In genomic region chr4:26157541-26157940, GRCh38 we compare ENCODE assay signal across 16 cellular contexts.
DNase-seq lines count a peak whose midpoint lies in the region; ATAC-seq and TF ChIP-seq lines count a peak whose summit lies in the region.
"Had no signal": no experiment of that assay in that cellular context is flagged by ENCODE, and none has a peak within 500 bp of the region (broad histone marks: within the 10 kb centered on the region; RNA-seq: fewer than 3 reads in every experiment).

No MANE protein-coding gene starts in this region.

- H3K4me1 ChIP-seq in upper lobe of left lung: no peaks in the 10 kb centered on the region
- H3K4me1 ChIP-seq: BLaER1 had no signal

- no peak overlapping the region for H3K27ac Mint-ChIP-seq in stimulated activated naive CD8-positive, alpha-beta T cell treated with anti-CD3 and anti-CD28 coated beads, Interleukin-15, amount 100 ng/mL, for 72 hours
- peak overlapping the region; percentile 78 for H3K27ac Mint-ChIP-seq in activated T-helper 17 cell treated with anti-CD3 and anti-CD28 coated beads, Interleukin-2, amount 50 U/mL, for 72 hours
- H3K27ac Mint-ChIP-seq: CD8-positive, alpha-beta T cell; HFFc6 had no signal

- no peak for DNase-seq in stimulated activated naive CD8-positive, alpha-beta T cell treated with anti-CD3 and anti-CD28 coated beads, Interleukin-15, Interleukin-2, amounts not matched to agents 100 U/mL and 50 U/mL, for 24 hours
- no peak for DNase-seq in stimulated activated naive CD8-positive, alpha-beta T cell treated with anti-CD3 and anti-CD28 coated beads, Interleukin-15, amount 100 ng/mL, for 72 hours
- DNase-seq in fibroblast of peridontal ligament (ENCODE audit: extremely low read depth) (peak; percentile 40), NCI-H510A treated with DMSO at 0.1 percent for 48 hours (lab: John Stamatoyannopoulos, UW) (no peak), upper lobe of left lung (no peak)
- DNase-seq: CD8-positive, alpha-beta T cell; DMS79 treated with DMSO at 0.1 percent for 48 hours; GDM1; HFFc6; MG63; NCI-H1930; NCI-H69; SHP77 had no signal

- H3K9me3 Mint-ChIP-seq in stimulated activated naive CD8-positive, alpha-beta T cell treated with anti-CD3 and anti-CD28 coated beads, Interleukin-15, amount 100 ng/mL, for 72 hours: peaks cover 17 to 20% of the 10 kb centered on the region in 2 donors
- H3K9me3 Mint-ChIP-seq in activated T-helper 17 cell treated with anti-CD3 and anti-CD28 coated beads, Interleukin-2, amount 50 U/mL, for 72 hours: peaks cover 5% of the 10 kb centered on the region
- H3K9me3 Mint-ChIP-seq: CD8-positive, alpha-beta T cell; HFFc6 had no signal

- H3K4me1 Mint-ChIP-seq in stimulated activated naive CD8-positive, alpha-beta T cell treated with anti-CD3 and anti-CD28 coated beads, Interleukin-15, amount 100 ng/mL, for 72 hours: peaks cover 20% of the 10 kb centered on the region
- H3K4me1 Mint-ChIP-seq in activated T-helper 17 cell treated with anti-CD3 and anti-CD28 coated beads, Interleukin-2, amount 50 U/mL, for 72 hours: peaks cover 11% of the 10 kb centered on the region

- H3K36me3 ChIP-seq in upper lobe of left lung: no peaks in the 10 kb centered on the region
- H3K36me3 ChIP-seq: BLaER1, MG63 had no signal

- peaks cover 16% of the 10 kb centered on the region for H3K27me3 Mint-ChIP-seq in stimulated activated naive CD8-positive, alpha-beta T cell treated with anti-CD3 and anti-CD28 coated beads, Interleukin-15, amount 100 ng/mL, for 72 hours
- no peaks in the 10 kb centered on the region for H3K27me3 Mint-ChIP-seq in activated T-helper 17 cell treated with anti-CD3 and anti-CD28 coated beads, Interleukin-2, amount 50 U/mL, for 72 hours

- TF ChIP-seq EP300 in upper lobe of left lung (IDR thresholded peaks at IDR 0.05): no peak

- H3K27ac ChIP-seq in upper lobe of left lung: no peak overlapping the region
- H3K27ac ChIP-seq: BLaER1 had no signal

- no peaks in the 10 kb centered on the region for H3K36me3 Mint-ChIP-seq in activated T-helper 17 cell treated with anti-CD3 and anti-CD28 coated beads, Interleukin-2, amount 50 U/mL, for 72 hours (ENCODE audit: low read depth)
- H3K36me3 Mint-ChIP-seq: CD8-positive, alpha-beta T cell had no signal

- no peak overlapping the region for H3K4me3 ChIP-seq in upper lobe of left lung
- H3K4me3 ChIP-seq: BLaER1, MG63 had no signal

- no peaks in the 10 kb centered on the region for H3K9me3 ChIP-seq in upper lobe of left lung
- H3K9me3 ChIP-seq: BLaER1, MG63 had no signal

- H3K27me3 ChIP-seq in upper lobe of left lung: no peaks in the 10 kb centered on the region
- H3K27me3 ChIP-seq: BLaER1, MG63 had no signal

- H3K4me3 Mint-ChIP-seq in stimulated activated naive CD8-positive, alpha-beta T cell treated with anti-CD3 and anti-CD28 coated beads, Interleukin-15, amount 100 ng/mL, for 72 hours: no peak overlapping the region
- H3K4me3 Mint-ChIP-seq in activated T-helper 17 cell treated with anti-CD3 and anti-CD28 coated beads, Interleukin-2, amount 50 U/mL, for 72 hours: peak overlapping the region; percentile 39
- H3K4me3 Mint-ChIP-seq: CD8-positive, alpha-beta T cell; HFFc6 had no signal

- no peak for TF ChIP-seq POLR2A in upper lobe of left lung (IDR thresholded peaks at IDR 0.05)

- no peak for TF ChIP-seq CTCF in upper lobe of left lung (IDR thresholded peaks at IDR 0.05)

- peak; percentile 67 for ATAC-seq in stimulated activated naive CD8-positive, alpha-beta T cell treated with anti-CD3 and anti-CD28 coated beads, Interleukin-15, Interleukin-2, amounts not matched to agents 100 U/mL and 50 U/mL, for 24 hours
- no peak for ATAC-seq in stimulated activated naive CD8-positive, alpha-beta T cell treated with anti-CD3 and anti-CD28 coated beads, Interleukin-15, amount 100 ng/mL, for 72 hours
- peak; percentile 45 for ATAC-seq in activated T-helper 17 cell treated with anti-CD3 and anti-CD28 coated beads, Interleukin-2, amount 50 U/mL, for 72 hours (replicated peaks)
- ATAC-seq in GM21576 (IDR thresholded peaks at IDR 0.05; ENCODE audit: unreplicated experiment): no peak
- no peak for ATAC-seq in upper lobe of left lung (ENCODE audit: low FRiP score in 2 of 2)
- ATAC-seq: CD8-positive, alpha-beta T cell had no signal

Comparison
In these comparisons a context has a peak if more than half of its experiments do, and no peak if none do; other contexts are left out.
1. ATAC-seq: peak in stimulated activated naive CD8-positive, alpha-beta T cell treated with anti-CD3 and anti-CD28 coated beads, Interleukin-15, Interleukin-2, amounts not matched to agents 100 U/mL and 50 U/mL, for 24 hours (single experiment) and activated T-helper 17 cell treated with anti-CD3 and anti-CD28 coated beads, Interleukin-2, amount 50 U/mL, for 72 hours (single experiment); none in stimulated activated naive CD8-positive, alpha-beta T cell treated with anti-CD3 and anti-CD28 coated beads, Interleukin-15, amount 100 ng/mL, for 72 hours (single experiment), GM21576 (single experiment) and upper lobe of left lung (0 of 2).